15 cellular contexts compared by ENCODE assay signal in genomic region chr1:17633654-17634053, GRCh38.
DNase-seq lines count a peak whose midpoint lies in the region; ATAC-seq and TF ChIP-seq lines count a peak whose summit lies in the region.
"Had no signal": no experiment of that assay in that cellular context is flagged by ENCODE, and none has a peak within 500 bp of the region (broad histone marks: within the 10 kb centered on the region; RNA-seq: fewer than 3 reads in every experiment).

No MANE protein-coding gene starts in this region.

- H3K27me3 ChIP-seq in right atrium auricular region (no peaks in the 10 kb centered on the region), aorta (ENCODE audit: control insufficient read depth in 1 of 2, insufficient read depth in 2 of 2, low read length in 1 of 2) (no peaks in the 10 kb centered on the region), tibial nerve (no peaks in the 10 kb centered on the region)
- H3K27me3 ChIP-seq: sigmoid colon had no signal

- TF ChIP-seq POLR2A in tibial nerve (IDR thresholded peaks at IDR 0.05) = no peak

- ATAC-seq in left cardiac atrium = no peak
- no peak for ATAC-seq in aorta (ENCODE audit: low FRiP score)
- ATAC-seq in HG02642 (IDR thresholded peaks at IDR 0.05; ENCODE audit: poor library complexity, unreplicated experiment) = no peak
- ATAC-seq: effector memory CD8-positive, alpha-beta T cell had no signal

- no peak for DNase-seq in right atrium auricular region (ENCODE audit: low spot score)
- DNase-seq in left cardiac atrium = no peak
- peak; percentile 32 for DNase-seq in T1000 (lab: John Stamatoyannopoulos, UW)
- DNase-seq in fibroblast of peridontal ligament (ENCODE audit: extremely low read depth) = peak; percentile 51
- DNase-seq in aorta = peak; percentile 75 to 82
- DNase-seq in NCI-H1694 (lab: John Stamatoyannopoulos, UW) = no peak
- no peak for DNase-seq in tibial nerve (ENCODE audit: low spot score in 2 of 2)
- DNase-seq: activated CD8-positive, alpha-beta memory T cell treated with anti-CD3 and anti-CD28 coated beads, Interleukin-2, amount 50 U/mL, for 4 hours; DND-41; effector memory CD8-positive, alpha-beta T cell; MM.1S; NCI-H446 treated with DMSO at 0.1 percent for 48 hours; Right ventricle myocardium superior; sigmoid colon had no signal

- H3K4me1 ChIP-seq in right atrium auricular region = peaks cover 0 to 26% of the 10 kb centered on the region in 2 donors
- no peaks in the 10 kb centered on the region for H3K4me1 ChIP-seq in aorta (ENCODE audit: control insufficient read depth in 1 of 2, insufficient read depth in 2 of 2, low read length in 2 of 2)
- peaks cover 0 to 41% (median 6%) of the 10 kb centered on the region in 4 donors for H3K4me1 ChIP-seq in tibial nerve

- intact Hi-C loops in left cardiac atrium (cut with DNase I) = no loop called here
- intact Hi-C loops in aorta (cut with DNase I) = no loop called here

- TF ChIP-seq CTCF in right atrium auricular region (IDR thresholded peaks at IDR 0.05) (no peak), tibial nerve (IDR thresholded peaks at IDR 0.05) (no peak)

- peak overlapping the region; percentile 22 to 36 for H3K27ac ChIP-seq in right atrium auricular region
- H3K27ac ChIP-seq in aorta (ENCODE audit: low read depth in 1 of 2, low read length in 2 of 2) = peak overlapping the region; percentile 4 to 80
- H3K27ac ChIP-seq in tibial nerve = peak overlapping the region in 2 of 4 donors; percentile 20 to 52

- H3K36me3 ChIP-seq in right atrium auricular region (peaks cover 80% of the 10 kb centered on the region), aorta (ENCODE audit: control insufficient read depth in 1 of 2, insufficient read depth in 2 of 2, low read length in 1 of 2) (peaks cover 3 to 23% of the 10 kb centered on the region in 2 donors), tibial nerve (peaks cover 0 to 95% (median 26%) of the 10 kb centered on the region in 3 donors)

- H3K4me3 ChIP-seq in right atrium auricular region = no peak overlapping the region
- no peak overlapping the region for H3K4me3 ChIP-seq in aorta (ENCODE audit: low read length in 2 of 2)
- no peak overlapping the region for H3K4me3 ChIP-seq in tibial nerve
- H3K4me3 ChIP-seq: sigmoid colon had no signal

- WGBS in aorta, 2 donors = 9 to 11% methylated on average over 8 of the region's 8 CpGs
- WGBS in tibial nerve, 2 donors = 70 to 81% methylated on average over 6 to 8 of the region's 8 CpGs

- H3K9me3 ChIP-seq in right atrium auricular region (no peaks in the 10 kb centered on the region), aorta (ENCODE audit: control insufficient read depth, low read length) (no peaks in the 10 kb centered on the region), tibial nerve (no peaks in the 10 kb centered on the region)
- H3K9me3 ChIP-seq: sigmoid colon had no signal

- TF ChIP-seq EP300 in tibial nerve (IDR thresholded peaks at IDR 0.05) = no peak

Comparison
In these comparisons a context has a peak if more than half of its experiments do, and no peak if none do; other contexts are left out.
1. DNase-seq: peak in T1000 (single experiment), fibroblast of peridontal ligament (single experiment) and aorta (2 of 2); none in right atrium auricular region (single experiment), left cardiac atrium (single experiment), NCI-H1694 (single experiment) and tibial nerve (0 of 2).